In genomic region chr10:114821293-114821914, GRCh38 we compare ENCODE assay signal across 8 cellular contexts. TPM values are rescaled to one million over a fixed set of nuclear protein-coding genes. Genes with fewer than 3 reads are reported as not detected.
DNase-seq lines count a peak whose midpoint lies in the region; ATAC-seq, FAIRE-seq and TF ChIP-seq lines count a peak whose summit lies in the region.

FHIP2A (plus strand) TSS chr10:114821780; CDS start chr10:114822079, 299 bp downstream.

- peak within 1 kb of the TSS; percentile 92 for H3K27ac ChIP-seq in fibroblast of lung (ENCODE audit: insufficient read depth, low read length)

- H3K27ac Mint-ChIP-seq in activated T-helper 1 cell treated with anti-CD3 and anti-CD28 coated beads, Interleukin-12 subunit alpha, Interleukin-12 subunit beta, Interleukin-2, Interleukin-4 antibody, amounts not matched to agents 30 ng/mL and 10 ng/mL and 1 ng/mL, durations not matched to agents 14 hours and 24 hours and 36 hours = peak within 1 kb of the TSS; percentile 93
- peak within 1 kb of the TSS; percentile 94 to 95 for H3K27ac Mint-ChIP-seq in natural killer cell

- H3K4me1 Mint-ChIP-seq in activated T-helper 1 cell treated with anti-CD3 and anti-CD28 coated beads, Interleukin-12 subunit alpha, Interleukin-12 subunit beta, Interleukin-2, Interleukin-4 antibody, amounts not matched to agents 30 ng/mL and 10 ng/mL and 1 ng/mL, durations not matched to agents 14 hours and 24 hours and 36 hours (ENCODE audit: low read depth) = peaks cover 33% of the 10 kb centered on the region
- H3K4me1 Mint-ChIP-seq in natural killer cell = peaks cover 27 to 34% of the 10 kb centered on the region in 2 donors

- peak within 1 kb of the TSS; percentile 62 to 91 (median 79) for H3K4me3 ChIP-seq in fibroblast of lung (replicated peaks in 1 of 4; ENCODE audit: control extremely low read depth in 1 of 4, insufficient read depth in 1 of 4, low read depth in 3 of 4, low read length in 4 of 4)

- no peaks in the 10 kb centered on the region for H3K27me3 ChIP-seq in fibroblast of lung (ENCODE audit: control insufficient read depth, insufficient read depth, low read length)

- peak; percentile 24 for DNase-seq in D721Med (ENCODE audit: insufficient read length, low spot score)
- peak; percentile 88 for DNase-seq in HK-2 (ENCODE audit: unreplicated experiment)
- DNase-seq in RKO (ENCODE audit: low spot score) = peak; percentile 75
- peak; percentile 82 for DNase-seq in activated T-helper 1 cell treated with anti-CD3 and anti-CD28 coated beads, Interleukin-12 subunit alpha, Interleukin-12 subunit beta, Interleukin-2, Interleukin-4 antibody, amounts not matched to agents 30 ng/mL and 10 ng/mL and 1 ng/mL, durations not matched to agents 14 hours and 24 hours and 36 hours (ENCODE audit: low spot score)
- DNase-seq in fibroblast of lung (ENCODE audit: low read depth in 2 of 2) = peak; percentile 68 to 71
- peak; percentile 88 for DNase-seq in natural killer cell
- peak; percentile 91 for DNase-seq in stimulated activated naive CD8-positive, alpha-beta T cell treated with anti-CD3 and anti-CD28 coated beads, Interleukin-15, Interleukin-2, amounts not matched to agents 100 U/mL and 50 U/mL, for 24 hours

- peaks cover 10% of the 10 kb centered on the region for H3K4me1 ChIP-seq in fibroblast of lung (ENCODE audit: control insufficient read depth, extremely low read depth, insufficient read depth, low read length)

- peaks cover 10% of the 10 kb centered on the region for H3K36me3 Mint-ChIP-seq in activated T-helper 1 cell treated with anti-CD3 and anti-CD28 coated beads, Interleukin-12 subunit alpha, Interleukin-12 subunit beta, Interleukin-2, Interleukin-4 antibody, amounts not matched to agents 30 ng/mL and 10 ng/mL and 1 ng/mL, durations not matched to agents 14 hours and 24 hours and 36 hours (ENCODE audit: low read depth)
- no peaks in the 10 kb centered on the region for H3K36me3 Mint-ChIP-seq in natural killer cell

- H3K9ac ChIP-seq in fibroblast of lung (ENCODE audit: insufficient read depth, low read length) = peak within 1 kb of the TSS; percentile 98

- no peaks in the 10 kb centered on the region for H3K36me3 ChIP-seq in fibroblast of lung (ENCODE audit: control insufficient read depth, insufficient read depth, low read length)

- H3K4me2 ChIP-seq in fibroblast of lung (ENCODE audit: extremely low read depth, insufficient read depth, low read length) = peak within 1 kb of the TSS; percentile 95

- TF ChIP-seq CTCF in D721Med (IDR thresholded peaks at IDR 0.05; ENCODE audit: insufficient read depth, missing control alignments) (peak; percentile 46), fibroblast of lung (conservative IDR thresholded peaks at IDR 0.05 in 1 of 2, IDR thresholded peaks at IDR 0.05 in 1 of 2; ENCODE audit: low read depth in 1 of 2, low read length in 2 of 2) (peak; percentile 11 to 20), natural killer cell (IDR thresholded peaks at IDR 0.05) (peak; percentile 51)

- FAIRE-seq in D721Med (lab: Jason Lieb, UNC) = no peak

- H3K79me2 ChIP-seq in fibroblast of lung (ENCODE audit: control insufficient read depth, insufficient read depth, low read length) = peaks cover 43% of the 10 kb centered on the region

- intact Hi-C loops in activated T-helper 1 cell treated with anti-CD3 and anti-CD28 coated beads, Interleukin-12 subunit alpha, Interleukin-12 subunit beta, Interleukin-2, Interleukin-4 antibody, amounts not matched to agents 30 ng/mL and 10 ng/mL and 1 ng/mL, durations not matched to agents 14 hours and 24 hours and 36 hours (cut with micrococcal nuclease) = loop anchor here (1.0 to 5.0 kb wide), 4 partner anchors 9 to 119 kb away; no protein-coding TSS in a partner anchor
- intact Hi-C loops in natural killer cell (cut with micrococcal nuclease) = loop anchor here (5.0 to 10.0 kb wide), 2 partner anchors 277 to 649 kb away; partner anchors contain the start of gene CCDC186

- ATAC-seq in GM19455 (IDR thresholded peaks at IDR 0.05; ENCODE audit: unreplicated experiment) (peak; percentile 79), natural killer cell (peak; percentile 92 to 98 (median 93))
- peak; percentile 93 for ATAC-seq in stimulated activated naive CD8-positive, alpha-beta T cell treated with anti-CD3 and anti-CD28 coated beads, Interleukin-15, Interleukin-2, amounts not matched to agents 100 U/mL and 50 U/mL, for 24 hours

- H3K4me3 Mint-ChIP-seq in activated T-helper 1 cell treated with anti-CD3 and anti-CD28 coated beads, Interleukin-12 subunit alpha, Interleukin-12 subunit beta, Interleukin-2, Interleukin-4 antibody, amounts not matched to agents 30 ng/mL and 10 ng/mL and 1 ng/mL, durations not matched to agents 14 hours and 24 hours and 36 hours = peak within 1 kb of the TSS; percentile 94
- H3K4me3 Mint-ChIP-seq in natural killer cell = peak within 1 kb of the TSS; percentile 94

- no peaks in the 10 kb centered on the region for H4K20me1 ChIP-seq in fibroblast of lung (ENCODE audit: control insufficient read depth, extremely low read depth, insufficient read depth, low read length)

- H3K27me3 Mint-ChIP-seq in activated T-helper 1 cell treated with anti-CD3 and anti-CD28 coated beads, Interleukin-12 subunit alpha, Interleukin-12 subunit beta, Interleukin-2, Interleukin-4 antibody, amounts not matched to agents 30 ng/mL and 10 ng/mL and 1 ng/mL, durations not matched to agents 14 hours and 24 hours and 36 hours (ENCODE audit: insufficient read depth) = peaks cover 8% of the 10 kb centered on the region
- peaks cover 0 to 9% of the 10 kb centered on the region in 2 donors for H3K27me3 Mint-ChIP-seq in natural killer cell (ENCODE audit: low read depth in 2 of 2)

- H2AFZ ChIP-seq in fibroblast of lung (ENCODE audit: low read length) = peak within 1 kb of the TSS; percentile 83

- no peaks in the 10 kb centered on the region for H3K9me3 Mint-ChIP-seq in activated T-helper 1 cell treated with anti-CD3 and anti-CD28 coated beads, Interleukin-12 subunit alpha, Interleukin-12 subunit beta, Interleukin-2, Interleukin-4 antibody, amounts not matched to agents 30 ng/mL and 10 ng/mL and 1 ng/mL, durations not matched to agents 14 hours and 24 hours and 36 hours
- H3K9me3 Mint-ChIP-seq in natural killer cell = no peaks in the 10 kb centered on the region

- no peaks in the 10 kb centered on the region for H3K9me3 ChIP-seq in fibroblast of lung (ENCODE audit: control insufficient read depth, insufficient read depth, low read depth, low read length)

RNA-seq across cellular contexts. Expression of gene FHIP2A, which starts in this region (rescaled TPM):
- total RNA-seq in activated T-helper 1 cell treated with anti-CD3 and anti-CD28 coated beads, Interleukin-12 subunit alpha, Interleukin-12 subunit beta, Interleukin-2, Interleukin-4 antibody, amounts not matched to agents 30 ng/mL and 10 ng/mL and 1 ng/mL, durations not matched to agents 14 hours and 24 hours and 36 hours = 25.0 and 29.0 TPM in 2 replicates
- total RNA-seq in fibroblast of lung (25.7 and 26.1 TPM in 2 replicates), natural killer cell (10 to 100 TPM; 36.0 to 42.4 (median 39.5) TPM)
- polyA plus RNA-seq in fibroblast of lung = 20.6 and 26.6 TPM in 2 replicates
- 15.0 and 18.7 TPM in 2 replicates for polyA plus RNA-seq in fibroblast of lung (2012)
- polyA minus RNA-seq in fibroblast of lung (ENCODE audit: low replicate concordance) = 9.8 and 20.7 TPM in 2 replicates

Comparison
In these comparisons a context has a peak if more than half of its experiments do, and no peak if none do; other contexts are left out.
1. Peak in every context shown above with its lines: DNase-seq, ATAC-seq, H3K4me3 ChIP-seq and H3K27ac ChIP-seq.
2. DNase-seq: peak in every context shown above with its lines; median percentile 91 in stimulated activated naive CD8-positive, alpha-beta T cell treated with anti-CD3 and anti-CD28 coated beads, Interleukin-15, Interleukin-2, amounts not matched to agents 100 U/mL and 50 U/mL, for 24 hours; 88 in HK-2; 88 in natural killer cell; 82 in activated T-helper 1 cell treated with anti-CD3 and anti-CD28 coated beads, Interleukin-12 subunit alpha, Interleukin-12 subunit beta, Interleukin-2, Interleukin-4 antibody, amounts not matched to agents 30 ng/mL and 10 ng/mL and 1 ng/mL, durations not matched to agents 14 hours and 24 hours and 36 hours; 75 in RKO; 70 in fibroblast of lung; 24 in D721Med.